Comparison of ENCODE assay signal across 8 cellular contexts in genomic region chr2:177763532-177764265, GRCh38.
DNase-seq lines count a peak whose midpoint lies in the region; ATAC-seq lines count a peak whose summit lies in the region.

No MANE protein-coding gene starts in this region.

- ATAC-seq in GM19395 (IDR thresholded peaks at IDR 0.05; ENCODE audit: unreplicated experiment) (peak; percentile 99), HG03442 (IDR thresholded peaks at IDR 0.05; ENCODE audit: unreplicated experiment) (peak; percentile 98)

- POLR2A ChIA-PET in CD4-positive, alpha-beta memory T cell (lab: Charles Lee; ENCODE audit: partially characterized antibody): interaction anchor here (0.9 kb wide), 1 partner anchor 599 kb away, joined by 4 read pairs; no protein-coding TSS in a partner anchor

- no peak overlapping the region for H2BK120ac ChIP-seq in mesendoderm (ENCODE audit: low read depth, low read length)

- peaks cover 5% of the 10 kb centered on the region for H3K4me1 ChIP-seq in CD4-positive, alpha-beta memory T cell (ENCODE audit: insufficient read depth, low read length)
- peaks cover 5% of the 10 kb centered on the region for H3K4me1 ChIP-seq in effector memory CD4-positive, alpha-beta T cell (ENCODE audit: control insufficient read depth, insufficient read depth, low read length, poor library complexity, severe bottlenecking)
- no peaks in the 10 kb centered on the region for H3K4me1 ChIP-seq in mesendoderm (ENCODE audit: control insufficient read depth, low read depth, low read length)

- no peak overlapping the region for H3K27ac Mint-ChIP-seq in CD4-positive, alpha-beta memory T cell

- H3K9me3 Mint-ChIP-seq in CD4-positive, alpha-beta memory T cell: no peaks in the 10 kb centered on the region

- no peaks in the 10 kb centered on the region for H3K36me3 Mint-ChIP-seq in CD4-positive, alpha-beta memory T cell

- H3K9me3 ChIP-seq in CD4-positive, alpha-beta memory T cell (ENCODE audit: control insufficient read depth in 1 of 2, low read length in 2 of 2): no peaks in the 10 kb centered on the region
- H3K9me3 ChIP-seq in effector memory CD4-positive, alpha-beta T cell (ENCODE audit: control insufficient read depth, low read length): no peaks in the 10 kb centered on the region

- CTCF ChIA-PET in CD4-positive, alpha-beta memory T cell (lab: Charles Lee; ENCODE audit: partially characterized antibody): interaction anchor here (0.8 to 4.6 kb wide), 25 partner anchors 9 to 1637 kb away, joined by 3 to 47 read pairs (median 4); no protein-coding TSS in a partner anchor

- H3K4me1 Mint-ChIP-seq in CD4-positive, alpha-beta memory T cell: peaks cover 0 to 6% (median 3%) of the 10 kb centered on the region in 4 donors

- H3K79me2 ChIP-seq in mesendoderm (ENCODE audit: control insufficient read depth, insufficient read depth, low read length): no peaks in the 10 kb centered on the region

- no peaks in the 10 kb centered on the region for H3K79me1 ChIP-seq in mesendoderm (ENCODE audit: low read length)

- no peaks in the 10 kb centered on the region for H3K36me3 ChIP-seq in CD4-positive, alpha-beta memory T cell (ENCODE audit: insufficient read depth, low read length)
- H3K36me3 ChIP-seq in effector memory CD4-positive, alpha-beta T cell (ENCODE audit: control insufficient read depth, insufficient read depth, low read length): no peaks in the 10 kb centered on the region
- no peaks in the 10 kb centered on the region for H3K36me3 ChIP-seq in mesendoderm (ENCODE audit: control insufficient read depth, insufficient read depth, low read length)

- H2BK15ac ChIP-seq in mesendoderm (replicated peaks; ENCODE audit: low read depth): no peak overlapping the region

- no CpG with 5 or more reads among the region's 14 CpGs for WGBS in mesendoderm (ENCODE audit: extremely low coverage, insufficient coverage, low lambda C conversion rate)

- intact Hi-C loops in CD4-positive, alpha-beta memory T cell (cut with micrococcal nuclease): loop anchor here (1.0 to 5.0 kb wide), 3 partner anchors 276 to 599 kb away; no protein-coding TSS in a partner anchor

- H3K27me3 ChIP-seq in CD4-positive, alpha-beta memory T cell (ENCODE audit: insufficient read depth, low read length): peaks cover 6% of the 10 kb centered on the region
- H3K27me3 ChIP-seq in effector memory CD4-positive, alpha-beta T cell (replicated peaks; ENCODE audit: control insufficient read depth, insufficient read depth, low read length, poor library complexity, severe bottlenecking): peaks cover 3% of the 10 kb centered on the region
- no peaks in the 10 kb centered on the region for H3K27me3 ChIP-seq in mesendoderm (ENCODE audit: insufficient read depth, low read length, poor library complexity)

- no peak overlapping the region for H3K18ac ChIP-seq in mesendoderm (ENCODE audit: low read length)

- no peak overlapping the region for H4K5ac ChIP-seq in mesendoderm (ENCODE audit: low read length)

- no peak overlapping the region for H2AK5ac ChIP-seq in mesendoderm (ENCODE audit: low read length)

- H3K56ac ChIP-seq in mesendoderm (ENCODE audit: low read length): peak overlapping the region; percentile 82

- H3K4me2 ChIP-seq in mesendoderm (ENCODE audit: low read length): peak overlapping the region; percentile 42

- no peak overlapping the region for H4K8ac ChIP-seq in mesendoderm (ENCODE audit: low read depth, low read length)

- no peak overlapping the region for H2BK5ac ChIP-seq in mesendoderm (ENCODE audit: low read length)

- no peak overlapping the region for H3K4ac ChIP-seq in mesendoderm (ENCODE audit: low read depth, low read length)

- peak overlapping the region; percentile 42 for H3K9ac ChIP-seq in mesendoderm (ENCODE audit: low read length)

- peaks cover 4 to 12% of the 10 kb centered on the region in 2 donors for H3K27me3 Mint-ChIP-seq in CD4-positive, alpha-beta memory T cell

- peak; percentile 60 to 74 (median 70) for DNase-seq in CD4-positive, alpha-beta memory T cell
- DNase-seq in NCI-H526 treated with DMSO at 0.1 percent for 48 hours (lab: John Stamatoyannopoulos, UW) (peak; percentile 58), mesendoderm (peak; percentile 90)
- peak; percentile 77 to 82 for DNase-seq in activated CD4-positive, alpha-beta T cell treated with anti-CD3 and anti-CD28 coated beads, Interleukin-2, amount 50 U/mL, for 48 hours
- peak; percentile 36 to 61 (median 43) for DNase-seq in effector memory CD4-positive, alpha-beta T cell
- DNase-seq in stimulated activated CD8-positive, alpha-beta memory T cell treated with anti-CD3 and anti-CD28 coated beads, Interleukin-4, amount 100 ng/mL, for 1 hour (ENCODE audit: low read depth in 2 of 2, low spot score in 1 of 2): peak; percentile 47 to 55

- H3K23ac ChIP-seq in mesendoderm (ENCODE audit: low read length): no peak overlapping the region

- peak overlapping the region in 3 of 8 donors; percentile 14 to 24 (median 22) for H3K4me3 Mint-ChIP-seq in CD4-positive, alpha-beta memory T cell

- no peak overlapping the region for H3K4me3 ChIP-seq in CD4-positive, alpha-beta memory T cell (ENCODE audit: low read length in 2 of 2)
- no peak overlapping the region for H3K4me3 ChIP-seq in effector memory CD4-positive, alpha-beta T cell (ENCODE audit: insufficient read depth, low read depth, low read length, poor library complexity, severe bottlenecking)
- H3K4me3 ChIP-seq in mesendoderm (ENCODE audit: low read length): no peak overlapping the region

- no peak overlapping the region for H3K27ac ChIP-seq in CD4-positive, alpha-beta memory T cell (ENCODE audit: low read depth, low read length)
- H3K27ac ChIP-seq in effector memory CD4-positive, alpha-beta T cell (ENCODE audit: insufficient read depth, low read length, poor library complexity, severe bottlenecking): no peak overlapping the region
- no peak overlapping the region for H3K27ac ChIP-seq in mesendoderm (ENCODE audit: low read depth, low read length)
